Comparison of ENCODE assay signal across 29 cellular contexts in the genomic region with DNA sequence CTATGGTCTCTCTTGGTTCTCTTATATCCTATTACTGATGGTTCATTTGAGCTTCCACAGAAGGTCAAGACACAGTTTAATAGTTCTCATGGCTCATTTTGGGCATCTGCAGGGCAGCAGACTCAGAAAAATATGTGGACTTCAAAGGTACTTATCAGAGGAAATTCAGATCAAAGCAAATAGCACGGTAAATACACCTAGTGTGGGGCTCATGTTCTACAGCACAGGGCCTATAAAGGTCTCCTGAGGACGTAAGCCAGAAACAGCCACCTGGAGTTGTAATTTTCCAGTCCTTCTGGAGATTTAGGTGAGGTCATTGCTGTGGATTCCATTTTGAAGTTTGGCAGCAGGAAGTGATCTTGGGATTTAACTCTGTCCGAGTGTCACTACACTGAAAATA.
A peak's percentile ranks its signal among the peaks of the same experiment; 100 is the strongest.
DNase-seq lines count a peak whose midpoint lies in the region; ATAC-seq, FAIRE-seq and TF ChIP-seq lines count a peak whose summit lies in the region.
"Had no signal": no experiment of that assay in that cellular context is flagged by ENCODE, and none has a peak within 500 bp of the region (broad histone marks: within the 10 kb centered on the region; RNA-seq: fewer than 3 reads in every experiment).

No MANE protein-coding gene starts in this region.

- no peak overlapping the region for H2BK120ac ChIP-seq in mesendoderm (ENCODE audit: low read depth, low read length)

- no peak overlapping the region for H4K8ac ChIP-seq in mesendoderm (ENCODE audit: low read depth, low read length)

- peak; percentile 96 for DNase-seq in HepG2 (ENCODE audit: low spot score)
- DNase-seq in right lobe of liver: no peak
- no peak for DNase-seq in K562 (ENCODE audit: extremely low read depth in 1 of 4, low spot score in 3 of 4)
- DNase-seq in mesendoderm: peak; percentile 67
- peak; percentile 18 for DNase-seq in urothelium cell line (ENCODE audit: low spot score)
- no peak for DNase-seq in germinal center (ENCODE audit: low spot score)
- no peak for DNase-seq in activated effector memory CD4-positive, alpha-beta T cell treated with Interleukin-2 at 50 U/mL for 16 hours
- DNase-seq: activated CD4-positive, alpha-beta T cell treated with anti-CD3 and anti-CD28 coated beads for 36 hours; BE2C; DND-41; effector CD4-positive, alpha-beta T cell; HCEC 1CT; hypothalamus; IMR-90; kidney; NCI-H1105 treated with DMSO at 0.1 percent for 48 hours; NCI-H446 treated with DMSO at 0.1 percent for 48 hours; spleen; stimulated activated CD4-positive, alpha-beta T cell treated with anti-CD3 and anti-CD28 coated beads, Interleukin-2, amount 100 ng/mL, for 48 hours; T-helper 1 cell had no signal

- H3K9ac ChIP-seq in HepG2 (ENCODE audit: insufficient read depth, low read depth, low read length): peak overlapping the region; percentile 19; the same call in 1 of the 2 replicates
- no peak overlapping the region for H3K9ac ChIP-seq in K562 (ENCODE audit: insufficient read depth in 1 of 2, low read depth in 2 of 2, low read length in 2 of 2)
- H3K9ac ChIP-seq in mesendoderm (ENCODE audit: low read length): no peak overlapping the region

- H3K4me2 ChIP-seq in HepG2 (ENCODE audit: low read depth, low read length): peak overlapping the region; percentile 11
- H3K4me2 ChIP-seq in K562 (ENCODE audit: insufficient read depth, low read length): no peak overlapping the region
- no peak overlapping the region for H3K4me2 ChIP-seq in mesendoderm (ENCODE audit: low read length)
- H3K4me2 ChIP-seq: A549 had no signal

- H2BK15ac ChIP-seq in mesendoderm (replicated peaks; ENCODE audit: low read depth): peak overlapping the region; percentile 2

- no peaks in the 10 kb centered on the region for H3K79me1 ChIP-seq in mesendoderm (ENCODE audit: low read length)

- no peak overlapping the region for H3K56ac ChIP-seq in mesendoderm (ENCODE audit: low read length)

- CTCF ChIA-PET in HepG2 (lab: Yijun Ruan, JAX; ENCODE audit: low intra/inter-chr PET ratio, low total read pairs) (no interaction called here), K562 (lab: Yijun Ruan, JAX; ENCODE audit: low intra/inter-chr PET ratio) (no interaction called here)

- H2AK5ac ChIP-seq in mesendoderm (ENCODE audit: low read length): no peak overlapping the region

- FAIRE-seq in HepG2 (lab: Jason Lieb, UNC): peak; percentile 80
- FAIRE-seq in K562 (lab: Jason Lieb, UNC): no peak
- FAIRE-seq in urothelium cell line (lab: Jason Lieb, UNC): no peak
- FAIRE-seq: A549, GM12891, kidney had no signal

- peak; percentile 43 to 97; a peak in 3 of 4 replicates for TF ChIP-seq EP300 in HepG2 (IDR thresholded peaks at IDR 0.05; ENCODE audit: low read depth in 2 of 2, low read length in 2 of 2)
- peak; percentile 91 for TF ChIP-seq EP300 in HepG2 (CRISPR knock-in tag; IDR thresholded peaks at IDR 0.05; ENCODE audit: borderline replicate concordance)
- TF ChIP-seq EP300 in K562 (IDR thresholded peaks at IDR 0.05; ENCODE audit: low read length): no peak

- H3K9me3 ChIP-seq in HepG2 (ENCODE audit: low read length) (no peaks in the 10 kb centered on the region; the same call in 1 of the 2 replicates), right lobe of liver (no peaks in the 10 kb centered on the region), K562 (replicated peaks; ENCODE audit: control insufficient read depth, insufficient read depth, low read depth, low read length) (no peaks in the 10 kb centered on the region)
- H3K9me3 ChIP-seq: A549, BE2C, SJSA1, spleen, suprapubic skin, vagina had no signal

- in situ Hi-C loops in HepG2 (cut with HindIII; ENCODE audit: extremely low pct_ligation_motif_present, low pct_unique_long_range_greater_than_20kb) (no loop called here), K562 (cut with MboI) (no loop called here)

- H3K36me3 ChIP-seq in HepG2 (replicated peaks in 1 of 2; ENCODE audit: control insufficient read depth in 1 of 2, insufficient read depth in 2 of 2, low read length in 2 of 2) (no peaks in the 10 kb centered on the region), right lobe of liver (no peaks in the 10 kb centered on the region), K562 (ENCODE audit: control insufficient read depth, insufficient read depth, low read length) (no peaks in the 10 kb centered on the region), mesendoderm (ENCODE audit: control insufficient read depth, insufficient read depth, low read length) (no peaks in the 10 kb centered on the region)
- H3K36me3 ChIP-seq: BE2C, SJSA1, spleen, suprapubic skin, vagina had no signal

- POLR2A ChIA-PET in HepG2 (lab: Yijun Ruan, JAX): no interaction called here
- POLR2A ChIA-PET in K562 (lab: Yijun Ruan, JAX): interaction anchor here (1.6 kb wide), 1 partner anchor 14 kb away, joined by 4 read pairs; no protein-coding TSS in a partner anchor

- no peak overlapping the region for H4K5ac ChIP-seq in mesendoderm (ENCODE audit: low read length)

- WGBS in HepG2 (ENCODE audit: low lambda C conversion rate): 1% methylated on average over 3 of the region's 3 CpGs
- 37% methylated on average over 3 of the region's 3 CpGs for whole genome bisulfite sequencing in right lobe of liver (ENCODE audit: insufficient coverage, low coverage, low lambda C conversion rate, missing lambda C conversion rate)
- 36% methylated on average over 3 of the region's 3 CpGs for WGBS in K562 (ENCODE audit: insufficient coverage, low coverage, missing lambda C conversion rate)
- no CpG with 5 or more reads among the region's 3 CpGs for WGBS in mesendoderm (ENCODE audit: extremely low coverage, insufficient coverage, low lambda C conversion rate)

- no peak overlapping the region for H3K4ac ChIP-seq in mesendoderm (ENCODE audit: low read depth, low read length)

- no peak overlapping the region for H2AFZ ChIP-seq in HepG2 (ENCODE audit: low read length)
- peak overlapping the region; percentile 11 for H2AFZ ChIP-seq in K562 (ENCODE audit: low read depth, low read length)

- peak overlapping the region; percentile 80 for H3K18ac ChIP-seq in mesendoderm (ENCODE audit: low read length)

- H3K27ac ChIP-seq in HepG2 (ENCODE audit: extremely low read length, insufficient read depth, low read length) (peak overlapping the region; percentile 74), right lobe of liver (no peak overlapping the region), K562 (ENCODE audit: extremely low read depth, low read depth, low read length) (no peak overlapping the region), mesendoderm (ENCODE audit: low read depth, low read length) (no peak overlapping the region)
- H3K27ac ChIP-seq: A549, SJSA1, spleen, suprapubic skin, vagina had no signal

- H4K20me1 ChIP-seq in HepG2 (ENCODE audit: insufficient read depth, low read length): no peaks in the 10 kb centered on the region
- H4K20me1 ChIP-seq in K562 (replicated peaks; ENCODE audit: control insufficient read depth, insufficient read depth, low read length): no peaks in the 10 kb centered on the region

- H3K4me3 ChIP-seq in HepG2 (replicated peaks in 1 of 3; ENCODE audit: insufficient read depth in 1 of 3, low read depth in 2 of 3, low read length in 3 of 3) (no peak overlapping the region; a peak in 1 of 6 replicates), right lobe of liver (no peak overlapping the region), K562 (no peak overlapping the region), mesendoderm (ENCODE audit: low read length) (no peak overlapping the region)
- H3K4me3 ChIP-seq: A549, lung, SJSA1, spleen, suprapubic skin, vagina had no signal

- H3K23ac ChIP-seq in mesendoderm (ENCODE audit: low read length): no peak overlapping the region

- H3K4me1 ChIP-seq in HepG2 (ENCODE audit: insufficient read depth, low read length): peaks cover 65% of the 10 kb centered on the region
- peaks cover 0 to 6% (median 0%) of the 10 kb centered on the region in 4 donors for H3K4me1 ChIP-seq in right lobe of liver
- H3K4me1 ChIP-seq in K562 (replicated peaks in 1 of 2; ENCODE audit: control insufficient read depth in 2 of 2, insufficient read depth in 2 of 2, low read length in 2 of 2): peaks cover 16 to 58% of the 10 kb centered on the region in 2 experiments
- no peaks in the 10 kb centered on the region for H3K4me1 ChIP-seq in mesendoderm (ENCODE audit: control insufficient read depth, low read depth, low read length)
- H3K4me1 ChIP-seq: A549, BE2C, SJSA1, spleen, suprapubic skin, vagina had no signal

- TF ChIP-seq CTCF in HepG2 (CRISPR knock-in tag; IDR thresholded peaks at IDR 0.05): no peak
- TF ChIP-seq CTCF in right lobe of liver (IDR thresholded peaks at IDR 0.05): no peak
- TF ChIP-seq CTCF in K562 (IDR thresholded peaks at IDR 0.05 in 2 of 3, conservative IDR thresholded peaks at IDR 0.05 in 1 of 3; ENCODE audit: insufficient read depth in 2 of 3, low read depth in 1 of 3, low read length in 3 of 3): no peak

- no peaks in the 10 kb centered on the region for H3K9me1 ChIP-seq in K562 (ENCODE audit: control insufficient read depth, insufficient read depth, low read length)

- ATAC-seq in HepG2 (peak; percentile 98), right lobe of liver (no peak), K562 (no peak), HG02623 (IDR thresholded peaks at IDR 0.05; ENCODE audit: unreplicated experiment) (no peak)
- ATAC-seq: A549; activated CD4-positive, alpha-beta T cell treated with anti-CD3 and anti-CD28 coated beads for 36 hours; Panc1; stimulated activated effector memory CD8-positive, alpha-beta T cell treated with anti-CD3 and anti-CD28 coated beads, Interleukin-12 subunit alpha, Interleukin-12 subunit beta, amount 100 ng/mL, for 72 hours had no signal

- H3K27me3 ChIP-seq in HepG2 (ENCODE audit: control insufficient read depth in 1 of 2, insufficient read depth in 2 of 2, low read length in 2 of 2) (no peaks in the 10 kb centered on the region), right lobe of liver (no peaks in the 10 kb centered on the region), K562 (ENCODE audit: control insufficient read depth in 2 of 2, insufficient read depth in 2 of 2, low read length in 2 of 2) (no peaks in the 10 kb centered on the region; a peak in 1 of 5 replicates), mesendoderm (ENCODE audit: insufficient read depth, low read length, poor library complexity) (no peaks in the 10 kb centered on the region)
- H3K27me3 ChIP-seq: BE2C, SJSA1, spleen, suprapubic skin, vagina had no signal

- no peak overlapping the region for H2BK5ac ChIP-seq in mesendoderm (ENCODE audit: low read length)

- no TSS peak for BruUV-seq in HepG2 (replicated peaks; lab: Mats Ljungman, UMichigan)
- no TSS peak for BruUV-seq in K562 (replicated peaks; lab: Mats Ljungman, UMichigan)

- TF ChIP-seq RAD21 in HepG2 (CRISPR knock-in tag; IDR thresholded peaks at IDR 0.05): no peak
- no peak for TF ChIP-seq RAD21 in K562 (CRISPR knock-in tag; conservative IDR thresholded peaks at IDR 0.05 in 1 of 2, IDR thresholded peaks at IDR 0.05 in 1 of 2)

- intact Hi-C loops in HepG2 (cut with micrococcal nuclease; ENCODE audit: unreplicated experiment): loop anchor here (5.0 kb wide), 2 partner anchors 278 to 373 kb away; a partner anchor contains a TSS
- intact Hi-C loops in right lobe of liver (cut with DNase I): no loop called here
- intact Hi-C loops in K562 (cut with micrococcal nuclease): loop anchor here (5.0 to 10.0 kb wide), 4 partner anchors 133 to 433 kb away; a partner anchor contains a TSS

- TF ChIP-seq POLR2A in HepG2 (IDR thresholded peaks at IDR 0.05; ENCODE audit: insufficient read depth in 1 of 2, low read depth in 2 of 2, low read length in 2 of 2) (no peak), right lobe of liver (IDR thresholded peaks at IDR 0.05) (no peak), K562 (conservative IDR thresholded peaks at IDR 0.05) (no peak)

- no peaks in the 10 kb centered on the region for H3K79me2 ChIP-seq in HepG2 (ENCODE audit: insufficient read depth, low read length)
- H3K79me2 ChIP-seq in K562 (ENCODE audit: control insufficient read depth, insufficient read depth, low read length): no peaks in the 10 kb centered on the region
- no peaks in the 10 kb centered on the region for H3K79me2 ChIP-seq in mesendoderm (ENCODE audit: control insufficient read depth, insufficient read depth, low read length)

Comparison
In these comparisons a context has a peak if more than half of its experiments do, and no peak if none do; other contexts are left out.
1. DNase-seq: peak in HepG2 (single experiment), mesendoderm (single experiment) and urothelium cell line (single experiment); none in right lobe of liver (0 of 3), K562 (0 of 4), germinal center (single experiment) and activated effector memory CD4-positive, alpha-beta T cell treated with Interleukin-2 at 50 U/mL for 16 hours (single experiment).
2. intact Hi-C loops: an anchor here in HepG2 (5.0 kb wide) and K562 (5.0 to 10.0 kb wide); none called in right lobe of liver.